Comparison of ENCODE assay signal across 15 cellular contexts in the genomic region with DNA sequence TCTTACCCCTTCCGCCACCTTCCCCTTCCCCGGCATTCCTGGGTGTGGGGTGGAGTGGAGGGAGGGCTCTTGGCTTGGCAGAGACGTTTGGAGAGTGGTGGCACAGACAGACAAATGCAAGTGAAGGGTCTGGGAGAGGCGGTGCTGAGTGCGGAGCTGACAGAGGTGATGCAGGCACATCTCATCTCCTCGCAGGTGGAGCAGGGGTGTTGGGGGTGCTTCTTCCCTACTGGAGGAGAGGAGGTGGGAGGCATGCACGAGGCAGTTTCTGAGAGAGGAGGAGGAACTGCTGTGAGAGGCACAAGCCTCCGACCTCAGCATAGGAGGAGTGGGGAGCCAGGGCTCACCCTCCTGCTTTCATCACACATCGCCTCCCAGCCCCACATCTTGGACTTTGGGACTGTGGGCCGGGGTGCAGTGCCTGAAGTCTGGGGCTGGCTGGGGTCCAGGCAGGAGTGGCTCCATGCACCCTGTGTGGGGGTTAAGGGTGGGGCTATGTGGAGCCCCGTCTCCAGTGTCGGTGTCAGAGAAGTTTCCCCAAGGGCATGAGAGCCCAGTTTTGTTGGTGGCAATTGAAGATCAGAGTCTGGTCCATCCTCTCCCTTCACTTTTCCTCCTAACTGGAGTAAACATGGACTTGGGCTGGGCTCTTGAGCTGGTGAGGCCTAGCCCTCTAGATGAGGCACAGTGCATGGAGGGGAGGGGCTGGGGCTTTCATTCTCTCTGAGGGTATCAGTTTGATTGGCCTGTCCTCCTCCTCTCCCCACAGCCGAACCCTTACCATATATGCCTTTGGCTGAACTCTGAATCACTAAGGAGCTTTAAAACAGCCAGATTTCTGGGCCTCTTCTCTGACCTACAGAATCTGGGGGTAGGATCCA. TPM values are rescaled to one million over a fixed set of nuclear protein-coding genes. Genes with fewer than 3 reads are reported as not detected.
DNase-seq lines count a peak whose midpoint lies in the region; ATAC-seq, FAIRE-seq and TF ChIP-seq lines count a peak whose summit lies in the region.
"Had no signal": no experiment of that assay in that cellular context is flagged by ENCODE, and none has a peak within 500 bp of the region (broad histone marks: within the 10 kb centered on the region; RNA-seq: fewer than 3 reads in every experiment).

No MANE protein-coding gene starts in this region.

- CTCF ChIA-PET in K562 (lab: Yijun Ruan, JAX; ENCODE audit: low intra/inter-chr PET ratio) = no interaction called here

- H3K36me3 ChIP-seq in right atrium auricular region = no peaks in the 10 kb centered on the region
- no peaks in the 10 kb centered on the region for H3K36me3 ChIP-seq in heart right ventricle
- H3K36me3 ChIP-seq in K562 (ENCODE audit: control insufficient read depth, insufficient read depth, low read length) = no peaks in the 10 kb centered on the region
- H3K36me3 ChIP-seq: MG63, spleen had no signal

- TF ChIP-seq RAD21 in K562 (CRISPR knock-in tag; conservative IDR thresholded peaks at IDR 0.05 in 1 of 2, IDR thresholded peaks at IDR 0.05 in 1 of 2) = no peak

- no peaks in the 10 kb centered on the region for H4K20me1 ChIP-seq in K562 (replicated peaks; ENCODE audit: control insufficient read depth, insufficient read depth, low read length)

- intact Hi-C loops in heart right ventricle (cut with DNase I) = loop anchor here in 1 of 10 donors (10.0 kb wide), 1 partner anchor 57 kb away; no protein-coding TSS in a partner anchor
- intact Hi-C loops in K562 (cut with micrococcal nuclease) = no loop called here

- H3K27me3 ChIP-seq in right atrium auricular region (peaks cover 0 to 9% of the 10 kb centered on the region in 2 donors), heart right ventricle (peaks cover 3 to 42% (median 25%) of the 10 kb centered on the region in 7 donors), K562 (ENCODE audit: control insufficient read depth in 2 of 2, insufficient read depth in 2 of 2, low read length in 2 of 2) (peaks cover 50 to 89% of the 10 kb centered on the region in 2 experiments)
- H3K27me3 ChIP-seq: MG63 had no signal

- TF ChIP-seq CTCF in right atrium auricular region (IDR thresholded peaks at IDR 0.05) = no peak
- no peak for TF ChIP-seq CTCF in heart right ventricle (IDR thresholded peaks at IDR 0.05)
- TF ChIP-seq CTCF in K562 (IDR thresholded peaks at IDR 0.05 in 2 of 3, conservative IDR thresholded peaks at IDR 0.05 in 1 of 3; ENCODE audit: insufficient read depth in 2 of 3, low read depth in 1 of 3, low read length in 3 of 3) = no peak

- peak overlapping the region; percentile 27 to 37 for H3K27ac ChIP-seq in right atrium auricular region
- no peak overlapping the region for H3K27ac ChIP-seq in heart right ventricle
- H3K27ac ChIP-seq in K562 (ENCODE audit: extremely low read depth, low read depth, low read length) = no peak overlapping the region
- H3K27ac ChIP-seq: spleen had no signal

- no peak for TF ChIP-seq EP300 in K562 (IDR thresholded peaks at IDR 0.05; ENCODE audit: low read length)

- H3K4me1 ChIP-seq in right atrium auricular region = peaks cover 0 to 19% of the 10 kb centered on the region in 2 donors
- peaks cover 0 to 17% (median 8%) of the 10 kb centered on the region in 9 donors for H3K4me1 ChIP-seq in heart right ventricle
- peaks cover 0 to 27% of the 10 kb centered on the region in 2 experiments; a peak in 2 of 5 replicates for H3K4me1 ChIP-seq in K562 (replicated peaks in 1 of 2; ENCODE audit: control insufficient read depth in 2 of 2, insufficient read depth in 2 of 2, low read length in 2 of 2)

- no peak overlapping the region for H3K9ac ChIP-seq in K562 (ENCODE audit: insufficient read depth in 1 of 2, low read depth in 2 of 2, low read length in 2 of 2)

- POLR2A ChIA-PET in K562 (lab: Yijun Ruan, JAX) = interaction anchor here (0.6 kb wide), 1 partner anchor 188 kb away, joined by 4 read pairs; no protein-coding TSS in a partner anchor

- H3K9me3 ChIP-seq in right atrium auricular region = no peaks in the 10 kb centered on the region
- H3K9me3 ChIP-seq in heart right ventricle = no peaks in the 10 kb centered on the region
- H3K9me3 ChIP-seq in K562 (replicated peaks; ENCODE audit: control insufficient read depth, insufficient read depth, low read depth, low read length) = no peaks in the 10 kb centered on the region
- H3K9me3 ChIP-seq: MG63, spleen had no signal

- no TSS peak for BruUV-seq in K562 (replicated peaks; lab: Mats Ljungman, UMichigan)

- ATAC-seq in heart right ventricle (no peak), K562 (no peak), GM19467 (IDR thresholded peaks at IDR 0.05; ENCODE audit: unreplicated experiment) (no peak)
- ATAC-seq: esophagus mucosa had no signal

- DNase-seq in right atrium auricular region (ENCODE audit: low spot score) = no peak
- no peak for DNase-seq in heart right ventricle
- no peak for DNase-seq in K562 (ENCODE audit: extremely low read depth in 1 of 4, low spot score in 3 of 4)
- DNase-seq in mucosa of gallbladder (ENCODE audit: low spot score) = peak; percentile 70
- no peak for DNase-seq in NCI-H1048 (lab: John Stamatoyannopoulos, UW)
- DNase-seq in activated CD4-positive, alpha-beta T cell treated with anti-CD3 and anti-CD28 coated beads for 48 hours = no peak
- no peak for DNase-seq in activated effector memory CD4-positive, alpha-beta T cell treated with Interleukin-2 at 50 U/mL for 16 hours
- DNase-seq: H9, MG63, occipital lobe, spleen had no signal

- no peak overlapping the region for H3K4me3 ChIP-seq in right atrium auricular region
- no peak overlapping the region for H3K4me3 ChIP-seq in heart right ventricle
- H3K4me3 ChIP-seq in K562 = no peak overlapping the region
- H3K4me3 ChIP-seq: MG63, spleen had no signal

- in situ Hi-C loops in K562 (cut with MboI) = no loop called here

- no peak for TF ChIP-seq POLR2A in K562 (conservative IDR thresholded peaks at IDR 0.05)

- H2AFZ ChIP-seq in K562 (ENCODE audit: low read depth, low read length) = no peak overlapping the region

- no peaks in the 10 kb centered on the region for H3K9me1 ChIP-seq in K562 (ENCODE audit: control insufficient read depth, insufficient read depth, low read length)

- FAIRE-seq in K562 (lab: Jason Lieb, UNC) = no peak
- FAIRE-seq: colon had no signal

- H3K79me2 ChIP-seq in K562 (ENCODE audit: control insufficient read depth, insufficient read depth, low read length) = no peaks in the 10 kb centered on the region

- no peak overlapping the region for H3K4me2 ChIP-seq in K562 (ENCODE audit: insufficient read depth, low read length)

- WGBS in heart right ventricle, 2 donors = 85 to 89% methylated on average over 13 of the region's 13 CpGs
- WGBS in K562 (ENCODE audit: insufficient coverage, low coverage, missing lambda C conversion rate) = 18% methylated on average over 13 of the region's 13 CpGs

RNA-seq across cellular contexts. Expression of a gene that starts 20.2 kb away (rescaled TPM):
- total RNA-seq in right atrium auricular region (not detected), heart right ventricle (under 1 TPM in 5 of 10 donors, not detected in 5; 0.15 to 0.37 (median 0.25) TPM), K562 (2014; rRNA removed) (not detected in 2 replicates), K562 (2014; rRNA removed; fragmentation: Illumina TruSeq; extraction: Trizol) (not detected in 2 replicates), K562 (2015; rRNA removed; fragmentation: Illumina TruSeq; extraction: Trizol) (not detected in 2 replicates), K562 (2021) (not detected in 2 replicates), mucosa of gallbladder (0.37 TPM)
- polyA plus RNA-seq in heart right ventricle (under 1 TPM in 1 of 2 donors, not detected in 1; 0.15 TPM), K562 (2011; rRNA removed) (not detected in 2 replicates), K562 (2014; fragmentation: Illumina TruSeq; extraction: Trizol) (not detected in 2 replicates), K562 (2014; fragmentation: Nextera tagmentation; extraction: Ambion mirVana) (not detected), K562 (2014; rRNA removed) (not detected in 2 replicates)
- total RNA-seq in K562 (2011; cell fraction: chromatin; rRNA removed; ENCODE audit: low replicate concordance) = not detected in 2 replicates
- not detected in 2 replicates for total RNA-seq in K562 (2011; cell fraction: nucleolus; rRNA removed)
- not detected in 2 replicates for total RNA-seq in K562 (2011; cell fraction: nucleoplasm; rRNA removed)
- polyA plus RNA-seq in K562 (2011; cell fraction: cytosol; rRNA removed) = not detected in 2 replicates
- not detected in 2 replicates for polyA plus RNA-seq in K562 (2011; cell fraction: nucleus; rRNA removed)
- not detected in 2 replicates for polyA plus RNA-seq in K562 (2012)
- polyA minus RNA-seq in K562 (2011; rRNA and poly(A)+ RNA removed) = not detected in 2 replicates
- polyA minus RNA-seq in K562 (2011; cell fraction: cytosol; rRNA and poly(A)+ RNA removed) = not detected in 2 replicates
- polyA minus RNA-seq in K562 (2011; cell fraction: nucleus; rRNA and poly(A)+ RNA removed) = not detected in 2 replicates
- total RNA-seq: esophagus mucosa, H9, lower leg skin, spleen had no signal
- polyA plus RNA-seq: spleen had no signal

RNA-seq across cellular contexts. Expression of a gene that starts 30.7 kb away (rescaled TPM):
- 1 to 10 TPM in 1 of 2 donors, not detected in 1; 1.5 TPM for total RNA-seq in right atrium auricular region
- total RNA-seq in heart right ventricle = 10 to 100 TPM in 7 of 10 donors, 1 to 10 TPM in 3; 2.7 to 84.5 (median 26.3) TPM
- 10 to 100 TPM in 1 of 2 donors, 1 to 10 TPM in 1; 3.0 to 72.3 TPM for polyA plus RNA-seq in heart right ventricle
- total RNA-seq in K562 (2011; cell fraction: chromatin; rRNA removed; ENCODE audit: low replicate concordance) = 6.4 and 11.3 TPM in 2 replicates
- total RNA-seq in K562 (2011; cell fraction: nucleolus; rRNA removed) = 7.6 and 7.8 TPM in 2 replicates
- 7.9 and 8.0 TPM in 2 replicates for total RNA-seq in K562 (2011; cell fraction: nucleoplasm; rRNA removed)
- 0.86 and 1.0 TPM in 2 replicates for total RNA-seq in K562 (2014; rRNA removed)
- total RNA-seq in K562 (2014; rRNA removed; fragmentation: Illumina TruSeq; extraction: Trizol) = 0.87 and 0.99 TPM in 2 replicates
- 0.36 TPM in 1 of 2 replicates, not detected in the other for total RNA-seq in K562 (2015; rRNA removed; fragmentation: Illumina TruSeq; extraction: Trizol)
- 0.82 and 0.89 TPM in 2 replicates for total RNA-seq in K562 (2021)
- 1.2 and 2.7 TPM in 2 replicates for polyA plus RNA-seq in K562 (2011; rRNA removed)
- 1.4 and 1.6 TPM in 2 replicates for polyA plus RNA-seq in K562 (2011; cell fraction: cytosol; rRNA removed)
- polyA plus RNA-seq in K562 (2011; cell fraction: nucleus; rRNA removed) = 9.4 and 9.7 TPM in 2 replicates
- 0.31 and 0.75 TPM in 2 replicates for polyA plus RNA-seq in K562 (2012)
- polyA plus RNA-seq in K562 (2014; fragmentation: Illumina TruSeq; extraction: Trizol) = 0.86 and 2.1 TPM in 2 replicates
- under 1 TPM; 0.72 to 0.99 TPM for polyA plus RNA-seq in K562 (2014; fragmentation: Nextera tagmentation; extraction: Ambion mirVana)
- polyA plus RNA-seq in K562 (2014; rRNA removed) = 1.3 and 3.6 TPM in 2 replicates
- polyA minus RNA-seq in K562 (2011; rRNA and poly(A)+ RNA removed) = 0.57 and 0.60 TPM in 2 replicates
- polyA minus RNA-seq in K562 (2011; cell fraction: cytosol; rRNA and poly(A)+ RNA removed) = not detected in 2 replicates
- polyA minus RNA-seq in K562 (2011; cell fraction: nucleus; rRNA and poly(A)+ RNA removed) = 2.0 and 3.6 TPM in 2 replicates
- total RNA-seq in mucosa of gallbladder = 7.3 TPM

RNA-seq across cellular contexts. Expression of a gene that starts 34.6 kb away (rescaled TPM):
- total RNA-seq in right atrium auricular region (under 1 TPM; 0.12 to 0.15 TPM), heart right ventricle (under 1 TPM; 0.22 to 0.69 (median 0.32) TPM), K562 (2014; rRNA removed) (not detected in 2 replicates), K562 (2014; rRNA removed; fragmentation: Illumina TruSeq; extraction: Trizol) (not detected in 2 replicates), K562 (2015; rRNA removed; fragmentation: Illumina TruSeq; extraction: Trizol) (not detected in 2 replicates), K562 (2021) (not detected in 2 replicates), mucosa of gallbladder (1.6 TPM)
- polyA plus RNA-seq in heart right ventricle (under 1 TPM; 0.04 to 0.22 TPM), K562 (2011; rRNA removed) (not detected in 2 replicates), K562 (2014; fragmentation: Illumina TruSeq; extraction: Trizol) (not detected in 2 replicates), K562 (2014; fragmentation: Nextera tagmentation; extraction: Ambion mirVana) (not detected), K562 (2014; rRNA removed) (not detected in 2 replicates)
- 0.07 TPM in 1 of 2 replicates, not detected in the other for total RNA-seq in K562 (2011; cell fraction: chromatin; rRNA removed; ENCODE audit: low replicate concordance)
- under 0.01 TPM in 1 of 2 replicates, not detected in the other for total RNA-seq in K562 (2011; cell fraction: nucleolus; rRNA removed)
- 0.07 TPM in 1 of 2 replicates, not detected in the other for total RNA-seq in K562 (2011; cell fraction: nucleoplasm; rRNA removed)
- not detected in 2 replicates for polyA plus RNA-seq in K562 (2011; cell fraction: cytosol; rRNA removed)
- polyA plus RNA-seq in K562 (2011; cell fraction: nucleus; rRNA removed) = not detected in 2 replicates
- polyA plus RNA-seq in K562 (2012) = 0.01 TPM in 1 of 2 replicates, not detected in the other
- polyA minus RNA-seq in K562 (2011; rRNA and poly(A)+ RNA removed) = not detected in 2 replicates
- not detected in 2 replicates for polyA minus RNA-seq in K562 (2011; cell fraction: cytosol; rRNA and poly(A)+ RNA removed)
- polyA minus RNA-seq in K562 (2011; cell fraction: nucleus; rRNA and poly(A)+ RNA removed) = under 0.01 TPM in 1 of 2 replicates, not detected in the other
- total RNA-seq: esophagus mucosa had no signal

RNA-seq across cellular contexts. Expression of a gene that starts 48.6 kb away (rescaled TPM):
- total RNA-seq in right atrium auricular region (10 to 100 TPM; 38.4 to 63.9 TPM), heart right ventricle (10 to 100 TPM; 16.0 to 29.6 (median 25.7) TPM), K562 (2014; rRNA removed) (237 and 302 TPM in 2 replicates), K562 (2014; rRNA removed; fragmentation: Illumina TruSeq; extraction: Trizol) (25.7 and 32.4 TPM in 2 replicates), K562 (2015; rRNA removed; fragmentation: Illumina TruSeq; extraction: Trizol) (67.7 and 68.7 TPM in 2 replicates), K562 (2021) (127 and 140 TPM in 2 replicates), mucosa of gallbladder (58.2 TPM)
- polyA plus RNA-seq in heart right ventricle (10 to 100 TPM; 25.0 to 51.3 TPM), K562 (2011; rRNA removed) (136 and 161 TPM in 2 replicates), K562 (2014; fragmentation: Illumina TruSeq; extraction: Trizol) (48.8 and 72.3 TPM in 2 replicates), K562 (2014; fragmentation: Nextera tagmentation; extraction: Ambion mirVana) (10 to 100 TPM in 1 of 2 experiments, 1 to 10 TPM in 1; 7.3 to 13.9 TPM), K562 (2014; rRNA removed) (300 and 346 TPM in 2 replicates)
- 41.0 and 115 TPM in 2 replicates for total RNA-seq in K562 (2011; cell fraction: chromatin; rRNA removed; ENCODE audit: low replicate concordance)
- 111 and 120 TPM in 2 replicates for total RNA-seq in K562 (2011; cell fraction: nucleolus; rRNA removed)
- total RNA-seq in K562 (2011; cell fraction: nucleoplasm; rRNA removed) = 76.8 and 84.6 TPM in 2 replicates
- 293 and 491 TPM in 2 replicates for polyA plus RNA-seq in K562 (2011; cell fraction: cytosol; rRNA removed)
- polyA plus RNA-seq in K562 (2011; cell fraction: nucleus; rRNA removed) = 149 and 187 TPM in 2 replicates
- 197 and 211 TPM in 2 replicates for polyA plus RNA-seq in K562 (2012)
- polyA minus RNA-seq in K562 (2011; rRNA and poly(A)+ RNA removed) = 23.2 and 30.5 TPM in 2 replicates
- polyA minus RNA-seq in K562 (2011; cell fraction: cytosol; rRNA and poly(A)+ RNA removed) = 26.2 and 27.7 TPM in 2 replicates
- 26.3 and 34.4 TPM in 2 replicates for polyA minus RNA-seq in K562 (2011; cell fraction: nucleus; rRNA and poly(A)+ RNA removed)

Comparison
In these comparisons a context has a peak if more than half of its experiments do, and no peak if none do; other contexts are left out.
1. H3K27ac ChIP-seq: peak in right atrium auricular region (2 of 2); none in heart right ventricle (0 of 10) and K562 (single experiment).